1 cellular context compared by ENCODE assay signal in genomic region chr14:94292872-94293577, GRCh38.
A peak's percentile ranks its signal among the peaks of the same experiment; 100 is the strongest.
TF ChIP-seq lines count a peak whose summit lies in the region.

TSS of gene SERPINA10 (minus strand) at chr14:94293268. CDS start at chr14:94290593, 2,675 bp downstream.

TF ChIP-seq in HepG2, 621 proteins besides CTCF, POLR2A, EP300 and RAD21 (continued from another document and continues in another):
- peak; percentile 100 for TF ChIP-seq HNF1B (CRISPR knock-in tag; IDR thresholded peaks at IDR 0.05)
- TF ChIP-seq ZNF713 (CRISPR knock-in tag; IDR thresholded peaks at IDR 0.05): 0 out of 2 replicates have a peak, but pooled peaks have one; percentile 63
- TF ChIP-seq ELF4 (CRISPR knock-in tag; IDR thresholded peaks at IDR 0.05; ENCODE audit: borderline replicate concordance): no peak; the same call in 1 of the 2 replicates
- peak; percentile 6; the same call in 1 of the 2 replicates for TF ChIP-seq HHEX (CRISPR knock-in tag; IDR thresholded peaks at IDR 0.05)
- TF ChIP-seq ZNF180 (CRISPR knock-in tag; IDR thresholded peaks at IDR 0.05; ENCODE audit: borderline replicate concordance, low read depth): no peak
- TF ChIP-seq KLF9 (CRISPR knock-in tag; IDR thresholded peaks at IDR 0.05; ENCODE audit: low read depth): peak; percentile 70; the same call in 1 of the 2 replicates
- TF ChIP-seq HNF1A (IDR thresholded peaks at IDR 0.05; ENCODE audit: low read depth): peak; percentile 97
- peak; percentile 99 for TF ChIP-seq HNF1A (CRISPR knock-in tag; IDR thresholded peaks at IDR 0.05; ENCODE audit: borderline replicate concordance)
- TF ChIP-seq CBFB (CRISPR knock-in tag; IDR thresholded peaks at IDR 0.05): peak; percentile 30; the same call in 1 of the 2 replicates
- TF ChIP-seq GATAD1 (CRISPR knock-in tag; IDR thresholded peaks at IDR 0.05): peak; percentile 60; the same call in 1 of the 2 replicates
- no peak for TF ChIP-seq ZNF484 (CRISPR knock-in tag; IDR thresholded peaks at IDR 0.05; ENCODE audit: borderline replicate concordance, low read depth)
- TF ChIP-seq ZFP62 (CRISPR knock-in tag; IDR thresholded peaks at IDR 0.05): no peak
- TF ChIP-seq FOXK2 (IDR thresholded peaks at IDR 0.05): no peak
- 0 out of 2 replicates have a peak, but pooled peaks have one; percentile 81 for TF ChIP-seq ZNF619 (CRISPR knock-in tag; IDR thresholded peaks at IDR 0.05)
- no peak for TF ChIP-seq PHF5A (CRISPR knock-in tag; IDR thresholded peaks at IDR 0.05; ENCODE audit: low read depth, unreplicated experiment)
- peak; percentile 77 for TF ChIP-seq ZMYM4 (CRISPR knock-in tag; IDR thresholded peaks at IDR 0.05)
- TF ChIP-seq SP1 (IDR thresholded peaks at IDR 0.05): no peak
- peak; percentile 39; the same call in 1 of the 2 replicates for TF ChIP-seq SP1 (CRISPR knock-in tag; IDR thresholded peaks at IDR 0.05)
- TF ChIP-seq PHF21A (CRISPR knock-in tag; IDR thresholded peaks at IDR 0.05): peak; percentile 97
- peak; percentile 71; the same call in 1 of the 2 replicates for TF ChIP-seq ZNF205 (CRISPR knock-in tag; IDR thresholded peaks at IDR 0.05)
- TF ChIP-seq ZBTB3 (CRISPR knock-in tag; IDR thresholded peaks at IDR 0.05; ENCODE audit: borderline replicate concordance, low read depth): no peak
- 0 out of 2 replicates have a peak, but pooled peaks have one; percentile 82 for TF ChIP-seq ZNF609 (CRISPR knock-in tag; IDR thresholded peaks at IDR 0.05; ENCODE audit: borderline replicate concordance)
- 0 out of 2 replicates have a peak, but pooled peaks have one; percentile 22 for TF ChIP-seq PHF8 (CRISPR knock-in tag; IDR thresholded peaks at IDR 0.05)
- peak in 1 of 2 experiments; percentile 86; a peak in 1 of 4 replicates for TF ChIP-seq KLF16 (CRISPR knock-in tag; IDR thresholded peaks at IDR 0.05)
- 0 out of 2 replicates have a peak, but pooled peaks have one; percentile 47 for TF ChIP-seq SMAD1 (CRISPR knock-in tag; IDR thresholded peaks at IDR 0.05; ENCODE audit: borderline replicate concordance, low read depth)
- TF ChIP-seq GFI1 (CRISPR knock-in tag; IDR thresholded peaks at IDR 0.05; ENCODE audit: borderline replicate concordance): peak; percentile 87
- TF ChIP-seq TSC22D2 (CRISPR knock-in tag; IDR thresholded peaks at IDR 0.05; ENCODE audit: borderline replicate concordance): peak; percentile 68; the same call in 1 of the 2 replicates
- TF ChIP-seq ZFP1 (CRISPR knock-in tag; IDR thresholded peaks at IDR 0.05): peak; percentile 59; the same call in 1 of the 2 replicates
- no peak; the same call in 1 of the 2 replicates for TF ChIP-seq ZNF567 (CRISPR knock-in tag; IDR thresholded peaks at IDR 0.05; ENCODE audit: borderline replicate concordance)
- TF ChIP-seq STAT6 (CRISPR knock-in tag; IDR thresholded peaks at IDR 0.05; ENCODE audit: borderline replicate concordance): peak; percentile 96; the same call in 1 of the 2 replicates
- TF ChIP-seq NR2F2 (IDR thresholded peaks at IDR 0.05; ENCODE audit: borderline replicate concordance, low read depth): peak; percentile 49; the same call in 1 of the 2 replicates
- peak; percentile 76 for TF ChIP-seq THRA (CRISPR knock-in tag; IDR thresholded peaks at IDR 0.05; ENCODE audit: borderline replicate concordance)
- peak; percentile 77 for TF ChIP-seq XRCC5 (optimal IDR thresholded peaks at IDR 0.05; ENCODE audit: low read length)
- TF ChIP-seq ZNF431 (CRISPR knock-in tag; IDR thresholded peaks at IDR 0.05; ENCODE audit: borderline replicate concordance, low read depth): peak; percentile 74; the same call in 1 of the 2 replicates
- no peak for TF ChIP-seq ZNF550 (CRISPR knock-in tag; IDR thresholded peaks at IDR 0.05; ENCODE audit: borderline replicate concordance)
- no peak for TF ChIP-seq ZNF18 (CRISPR knock-in tag; IDR thresholded peaks at IDR 0.05; ENCODE audit: insufficient replicate concordance)
- no peak for TF ChIP-seq ISX (CRISPR knock-in tag; conservative IDR thresholded peaks at IDR 0.05)
- TF ChIP-seq KDM3A (CRISPR knock-in tag; IDR thresholded peaks at IDR 0.05; ENCODE audit: low read depth): peak; percentile 21; the same call in 1 of the 2 replicates
- peak; percentile 90 for TF ChIP-seq IKZF5 (CRISPR knock-in tag; IDR thresholded peaks at IDR 0.05)
- peak; percentile 10; the same call in 1 of the 2 replicates for TF ChIP-seq GABPB1 (CRISPR knock-in tag; IDR thresholded peaks at IDR 0.05)
- peak; percentile 26 for TF ChIP-seq JARID2 (CRISPR knock-in tag; IDR thresholded peaks at IDR 0.05; ENCODE audit: insufficient replicate concordance)
- peak; percentile 21; the same call in 1 of the 2 replicates for TF ChIP-seq ZNF343 (CRISPR knock-in tag; IDR thresholded peaks at IDR 0.05)
- TF ChIP-seq DNMT3B (CRISPR knock-in tag; conservative IDR thresholded peaks at IDR 0.05): 0 out of 2 replicates have a peak, but pooled peaks have one; percentile 55
- peak; percentile 93 for TF ChIP-seq POLR2AphosphoS5 (IDR thresholded peaks at IDR 0.05; ENCODE audit: low read depth, low read length)
- TF ChIP-seq SIN3B (IDR thresholded peaks at IDR 0.05; ENCODE audit: low read length): no peak
- TF ChIP-seq MAZ (IDR thresholded peaks at IDR 0.05; ENCODE audit: borderline replicate concordance, low read depth, low read length): no peak
- no peak; the same call in 1 of the 2 replicates for TF ChIP-seq MAZ (CRISPR knock-in tag; IDR thresholded peaks at IDR 0.05; ENCODE audit: low read depth)
- TF ChIP-seq SATB2 (CRISPR knock-in tag; IDR thresholded peaks at IDR 0.05): no peak
